17 cellular contexts compared by ENCODE assay signal in genomic region chr1:28801461-28801860, GRCh38. TPM values are rescaled to one million over a fixed set of nuclear protein-coding genes. Genes with fewer than 3 reads are reported as not detected.
"Had no signal": no experiment of that assay in that cellular context is flagged by ENCODE, and none has a peak within 500 bp of the region (broad histone marks: within the 10 kb centered on the region; RNA-seq: fewer than 3 reads in every experiment).

No MANE protein-coding gene starts in this region.

- H3K4me3 ChIP-seq: gastrocnemius medialis, heart right ventricle, sigmoid colon, skin epidermis, stomach, thoracic aorta, transverse colon had no signal

- DNase-seq: effector memory CD4-positive, alpha-beta T cell; gastrocnemius medialis; heart right ventricle; hypothalamus; mammary epithelial cell; sigmoid colon; stimulated activated CD4-positive, alpha-beta T cell treated with anti-CD3 and anti-CD28 coated beads, Interleukin-2, amount 100 ng/mL, for 24 hours; stimulated activated CD4-positive, alpha-beta T cell treated with anti-CD3 and anti-CD28 coated beads, Interleukin-4, amount 100 ng/mL, for 4 hours; stimulated activated naive B cell treated with anti-CD40 and anti-IgM and Interleukin-4, amounts not matched to agents 10 μg/mL and 1 μg/mL and 100 μg/mL, for 72 hours; stomach; substantia nigra; transverse colon had no signal

- H3K36me3 ChIP-seq: gastrocnemius medialis, heart right ventricle, sigmoid colon, stomach, thoracic aorta, transverse colon had no signal

- H3K27me3 ChIP-seq: gastrocnemius medialis, transverse colon had no signal

- H3K4me1 ChIP-seq: gastrocnemius medialis, sigmoid colon, stomach, transverse colon had no signal

- H3K9me3 ChIP-seq: gastrocnemius medialis, heart right ventricle, sigmoid colon, stomach, thoracic aorta, transverse colon had no signal

- ATAC-seq: esophagus mucosa; gastrocnemius medialis; heart right ventricle; left lobe of liver; stimulated activated naive B cell treated with anti-CD40 and anti-IgM and Interleukin-4, amounts not matched to agents 10 μg/mL and 1 μg/mL and 100 μg/mL, for 72 hours had no signal

RNA-seq across cellular contexts. Expression of gene OPRD1, which starts 10.5 kb away (rescaled TPM):
- polyA plus RNA-seq: heart right ventricle, mammary epithelial cell, urinary bladder had no signal
